In the genomic region with DNA sequence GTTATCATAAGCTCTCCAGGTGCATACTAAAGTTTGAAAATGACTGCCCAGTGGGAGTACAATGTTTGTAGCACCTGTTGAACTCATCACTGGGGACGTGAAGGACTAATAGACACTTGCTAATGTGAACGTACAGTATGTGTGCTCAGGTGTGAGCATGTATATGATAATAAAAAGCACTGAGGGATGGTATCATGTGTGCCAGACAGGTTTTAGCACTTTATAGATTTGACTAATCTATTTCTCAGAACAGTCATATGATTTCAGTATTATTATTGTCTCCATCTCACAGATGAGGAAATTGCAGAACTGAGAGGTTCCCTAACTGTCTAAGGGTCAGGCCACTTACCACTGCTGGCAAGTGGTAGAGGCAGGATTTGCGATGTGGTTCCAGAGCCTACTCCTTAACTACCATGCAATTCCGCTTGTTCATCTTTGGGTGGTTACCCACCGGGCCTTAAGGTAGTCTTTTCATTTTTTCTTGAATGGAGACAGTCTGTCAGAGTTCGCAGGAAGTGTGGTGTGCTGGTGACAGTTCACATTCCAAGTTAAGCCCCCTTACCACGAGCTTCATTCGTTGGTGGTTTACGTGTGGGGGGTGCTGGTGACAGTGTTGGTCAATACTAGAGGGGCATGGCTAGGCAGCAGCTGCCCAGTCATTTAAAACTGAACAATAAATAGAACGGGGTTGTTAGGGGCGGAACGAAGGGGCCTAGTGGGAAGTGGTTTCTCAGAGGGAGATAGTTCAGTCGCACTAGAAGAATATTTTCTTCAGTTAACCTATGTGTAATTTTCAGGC, we compare ENCODE assay signal across 9 cellular contexts. TPM values are rescaled to one million over a fixed set of nuclear protein-coding genes. Genes with fewer than 3 reads are reported as not detected.
DNase-seq lines count a peak whose midpoint lies in the region; ATAC-seq, FAIRE-seq and TF ChIP-seq lines count a peak whose summit lies in the region.
"Had no signal": no experiment of that assay in that cellular context is flagged by ENCODE, and none has a peak within 500 bp of the region (broad histone marks: within the 10 kb centered on the region; RNA-seq: fewer than 3 reads in every experiment).

No MANE protein-coding gene starts in this region.

- peak overlapping the region; percentile 56 for H3K27ac ChIP-seq in KOPT-K1 (ENCODE audit: low read depth, low read length, poor library complexity, severe bottlenecking)
- peak overlapping the region in 1 of 2 donors; percentile 12 for H3K27ac ChIP-seq in kidney (ENCODE audit: low read depth in 2 of 2, low read length in 2 of 2)

- DNase-seq in left colon, result no peak
- DNase-seq in kidney, result no peak
- no peak for DNase-seq in medulla oblongata (ENCODE audit: extremely low spot score)
- DNase-seq in activated CD4-positive, CD25-positive, alpha-beta regulatory T cell treated with anti-CD3 and anti-CD28 coated beads, Interleukin-2, amount 50 U/mL, for 72 hours, result no peak
- DNase-seq in D721Med (ENCODE audit: insufficient read length, low spot score), result no peak

- no peak for TF ChIP-seq CTCF in kidney (IDR thresholded peaks at IDR 0.05; ENCODE audit: borderline replicate concordance, extremely low read depth, insufficient read depth)
- no peak for TF ChIP-seq CTCF in D721Med (IDR thresholded peaks at IDR 0.05; ENCODE audit: insufficient read depth, missing control alignments)

- H3K36me3 ChIP-seq in KOPT-K1 (ENCODE audit: insufficient read depth, low read length) (no peaks in the 10 kb centered on the region), kidney (ENCODE audit: control insufficient read depth in 1 of 2, insufficient read depth in 2 of 2, low read length in 2 of 2) (no peaks in the 10 kb centered on the region)

- FAIRE-seq in kidney (lab: Jason Lieb, UNC) (no peak), D721Med (lab: Jason Lieb, UNC) (no peak)
- FAIRE-seq: colon had no signal

- intact Hi-C loops in left colon (cut with DNase I, micrococcal nuclease), result no loop called here
- intact Hi-C loops in kidney (cut with DNase I), result no loop called here

- ATAC-seq in GM18499 (IDR thresholded peaks at IDR 0.05; ENCODE audit: insufficient read depth, unreplicated experiment), result peak; percentile 75
- peak; percentile 72 for ATAC-seq in GM21717 (IDR thresholded peaks at IDR 0.05; ENCODE audit: unreplicated experiment)
- ATAC-seq in left colon, result peak; percentile 8

- no peak overlapping the region for H3K4me3 ChIP-seq in kidney (ENCODE audit: low read length in 2 of 2)

- no peak overlapping the region for H3K9ac ChIP-seq in kidney (ENCODE audit: low read length in 2 of 2)

- H3K4me1 ChIP-seq in kidney (ENCODE audit: control insufficient read depth in 1 of 2, insufficient read depth in 1 of 2, low read depth in 1 of 2, low read length in 2 of 2), result peaks cover 18 to 48% of the 10 kb centered on the region in 2 donors

- H3K9me3 ChIP-seq in KOPT-K1 (ENCODE audit: insufficient read depth, low read length, poor library complexity, severe bottlenecking), result no peaks in the 10 kb centered on the region
- no peaks in the 10 kb centered on the region for H3K9me3 ChIP-seq in kidney (ENCODE audit: control insufficient read depth in 1 of 2, low read length in 2 of 2)

RNA-seq across cellular contexts. Expression of a gene that starts 46.8 kb away (rescaled TPM):
- 100 to 1,000 TPM in 1 of 2 donors, 10 to 100 TPM in 1; 76.9 to 101 TPM for total RNA-seq in left colon
- total RNA-seq in kidney, result 56.5 TPM
- polyA plus RNA-seq in kidney (ENCODE audit: insufficient read depth, low read depth, low replicate concordance), result 5.9 TPM

Comparison
In these comparisons a context has a peak if more than half of its experiments do, and no peak if none do; other contexts are left out.
1. ATAC-seq: peak in every context shown above with its lines; median percentile 75 in GM18499; 72 in GM21717; 8 in left colon.